Comparison of ENCODE assay signal across 9 cellular contexts in genomic region chr16:89052191-89052787, GRCh38. TPM values are rescaled to one million over a fixed set of nuclear protein-coding genes. Genes with fewer than 3 reads are reported as not detected.
DNase-seq lines count a peak whose midpoint lies in the region; ATAC-seq, FAIRE-seq and TF ChIP-seq lines count a peak whose summit lies in the region.
"Had no signal": no experiment of that assay in that cellular context is flagged by ENCODE, and none has a peak within 500 bp of the region (broad histone marks: within the 10 kb centered on the region; RNA-seq: fewer than 3 reads in every experiment).

No MANE protein-coding gene starts in this region.

- H3K4me3 ChIP-seq in A549 (peak overlapping the region; percentile 49), WI38 (ENCODE audit: low read depth, low read length) (0 out of 2 replicates have a peak overlapping the region, but pooled peaks have one; percentile 8), uterus (no peak overlapping the region)
- H3K4me3 ChIP-seq in CD4-positive, alpha-beta memory T cell (ENCODE audit: low read length in 2 of 2): no peak overlapping the region

- H3K4me1 ChIP-seq in A549 (peaks cover 14% of the 10 kb centered on the region; the same call in 1 of the 3 replicates), uterus (no peaks in the 10 kb centered on the region)
- no peaks in the 10 kb centered on the region for H3K4me1 ChIP-seq in CD4-positive, alpha-beta memory T cell (ENCODE audit: insufficient read depth, low read length)

- peak overlapping the region in 7 of 8 donors; percentile 68 to 85 (median 82) for H3K4me3 Mint-ChIP-seq in CD4-positive, alpha-beta memory T cell

- ATAC-seq in A549: no peak
- ATAC-seq in left colon: peak; percentile 54

- DNase-seq in A549 (ENCODE audit: low read depth in 1 of 2, low spot score in 1 of 2) (no peak), left colon (peak in 1 of 2 donors; percentile 66), islet precursor cell (no peak), NCI-H226 (no peak), uterus (no peak), kidney tubule cell (ENCODE audit: low spot score) (no peak)
- DNase-seq in CD4-positive, alpha-beta memory T cell: peak in 1 of 5 donors; percentile 9
- DNase-seq: activated gamma-delta T cell treated with Interleukin-2 at 50 U/mL for 16 hours had no signal

- no peaks in the 10 kb centered on the region for H3K36me3 Mint-ChIP-seq in CD4-positive, alpha-beta memory T cell

- TF ChIP-seq RAD21 in A549 (conservative IDR thresholded peaks at IDR 0.05 in 1 of 2, IDR thresholded peaks at IDR 0.05 in 1 of 2): no peak

- H3K36me3 ChIP-seq in CD4-positive, alpha-beta memory T cell (ENCODE audit: insufficient read depth, low read length): no peaks in the 10 kb centered on the region
- H3K36me3 ChIP-seq in uterus: no peaks in the 10 kb centered on the region

- H3K27me3 Mint-ChIP-seq in CD4-positive, alpha-beta memory T cell: no peaks in the 10 kb centered on the region

- H3K9me3 ChIP-seq in A549 (no peaks in the 10 kb centered on the region), uterus (no peaks in the 10 kb centered on the region)
- no peaks in the 10 kb centered on the region for H3K9me3 ChIP-seq in CD4-positive, alpha-beta memory T cell (ENCODE audit: control insufficient read depth in 1 of 2, low read length in 2 of 2)

- TF ChIP-seq CTCF in A549 (IDR thresholded peaks at IDR 0.05) (no peak), WI38 (IDR thresholded peaks at IDR 0.05; ENCODE audit: low read depth, low read length) (no peak), uterus (IDR thresholded peaks at IDR 0.05) (no peak)

- no peak for FAIRE-seq in A549 (lab: Jason Lieb, UNC)

- 75% methylated on average over 40 of the region's 43 CpGs for WGBS in A549 (ENCODE audit: missing lambda C conversion rate)

- TF ChIP-seq POLR2A in A549 (IDR thresholded peaks at IDR 0.05; ENCODE audit: low read length) (no peak), uterus (IDR thresholded peaks at IDR 0.05) (no peak)

- peaks cover 0 to 4% (median 1%) of the 10 kb centered on the region in 4 donors for H3K4me1 Mint-ChIP-seq in CD4-positive, alpha-beta memory T cell

- intact Hi-C loops in CD4-positive, alpha-beta memory T cell (cut with micrococcal nuclease): no loop called here
- intact Hi-C loops in left colon (cut with DNase I, micrococcal nuclease): no loop called here
- intact Hi-C loops in uterus (cut with DNase I; ENCODE audit: low total_unique reads): no loop called here

- no peaks in the 10 kb centered on the region for H3K27me3 ChIP-seq in CD4-positive, alpha-beta memory T cell (ENCODE audit: insufficient read depth, low read length)
- H3K27me3 ChIP-seq in uterus: no peaks in the 10 kb centered on the region

- H3K27ac ChIP-seq in A549: peak overlapping the region; percentile 73 to 81
- no peak overlapping the region for H3K27ac ChIP-seq in CD4-positive, alpha-beta memory T cell (ENCODE audit: low read depth, low read length)
- H3K27ac ChIP-seq in uterus: no peak overlapping the region

- H3K9me3 Mint-ChIP-seq in CD4-positive, alpha-beta memory T cell: no peaks in the 10 kb centered on the region

- H3K4me2 ChIP-seq in A549: peak overlapping the region; percentile 98

- no peak for TF ChIP-seq EP300 in A549 (IDR thresholded peaks at IDR 0.05)

- peak overlapping the region in 3 of 7 donors; percentile 85 to 94 (median 91) for H3K27ac Mint-ChIP-seq in CD4-positive, alpha-beta memory T cell

- POLR2A ChIA-PET in A549 (lab: Yijun Ruan, JAX): no interaction called here
- POLR2A ChIA-PET in CD4-positive, alpha-beta memory T cell (lab: Charles Lee; ENCODE audit: partially characterized antibody): no interaction called here

- CTCF ChIA-PET in A549 (lab: Yijun Ruan, JAX): interaction anchor here (0.6 to 2.3 kb wide), 4 partner anchors 10 to 408 kb away, joined by 3 to 6 read pairs (median 3); no protein-coding TSS in a partner anchor
- CTCF ChIA-PET in CD4-positive, alpha-beta memory T cell (lab: Charles Lee; ENCODE audit: partially characterized antibody): no interaction called here

TF ChIP-seq in A549, 52 proteins besides CTCF, POLR2A, EP300 and RAD21:
- TF ChIP-seq PBX3 (IDR thresholded peaks at IDR 0.05) (no peak), MAFK (IDR thresholded peaks at IDR 0.05; ENCODE audit: partially characterized antibody) (no peak), EHMT2 (IDR thresholded peaks at IDR 0.05; ENCODE audit: low read depth) (no peak), POLR2AphosphoS2 (conservative IDR thresholded peaks at IDR 0.05; ENCODE audit: low read length) (no peak), CBX8 (IDR thresholded peaks at IDR 0.05) (no peak), SREBF2 (IDR thresholded peaks at IDR 0.05) (no peak), FOSB (CRISPR knock-in tag; IDR thresholded peaks at IDR 0.05) (no peak), NPAS2 (CRISPR knock-in tag; IDR thresholded peaks at IDR 0.05; ENCODE audit: borderline replicate concordance) (no peak)
- TF ChIP-seq, protein P1, sequence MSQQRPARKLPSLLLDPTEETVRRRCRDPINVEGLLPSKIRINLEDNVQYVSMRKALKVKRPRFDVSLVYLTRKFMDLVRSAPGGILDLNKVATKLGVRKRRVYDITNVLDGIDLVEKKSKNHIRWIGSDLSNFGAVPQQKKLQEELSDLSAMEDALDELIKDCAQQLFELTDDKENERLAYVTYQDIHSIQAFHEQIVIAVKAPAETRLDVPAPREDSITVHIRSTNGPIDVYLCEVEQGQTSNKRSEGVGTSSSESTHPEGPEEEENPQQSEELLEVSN (IDR thresholded peaks at IDR 0.05; ENCODE audit: borderline replicate concordance, low read depth): no peak

RNA-seq across cellular contexts. Expression of gene ACSF3, which starts 41.4 kb away (rescaled TPM):
- 9.8 and 11.5 TPM in 2 replicates for polyA plus RNA-seq in A549 (2011; rRNA removed)
- polyA plus RNA-seq in A549 (2012; cell fraction: cytosol; rRNA removed): 19.1 and 23.9 TPM in 2 replicates
- polyA plus RNA-seq in A549 (2012; cell fraction: nucleus; rRNA removed): 26.8 and 31.5 TPM in 2 replicates
- 13.1 to 13.2 TPM (median 13.2 TPM) in 3 replicates for polyA plus RNA-seq in A549 (2017; fragmentation: RNase III; extraction: RNeasy Plus Mini Kit Qiagen cat#74134 plus additional on column Dnase treatment)
- polyA minus RNA-seq in A549 (2011; rRNA and poly(A)+ RNA removed): 21.0 and 25.9 TPM in 2 replicates
- total RNA-seq in CD4-positive, alpha-beta memory T cell: 10 to 100 TPM; 65.3 to 71.2 TPM
- 10 to 100 TPM; 30.4 to 34.6 TPM for polyA plus RNA-seq in CD4-positive, alpha-beta memory T cell
- 10 to 100 TPM; 55.6 to 62.9 TPM for total RNA-seq in left colon
- 10 to 100 TPM in 3 of 4 donors, 1 to 10 TPM in 1; 7.4 to 39.0 (median 18.2) TPM for total RNA-seq in uterus

Comparison
In these comparisons a context has a peak if more than half of its experiments do, and no peak if none do; other contexts are left out.
1. H3K27ac ChIP-seq: peak in A549 (2 of 2); none in CD4-positive, alpha-beta memory T cell (single experiment) and uterus (0 of 2).
2. H3K4me3 ChIP-seq: peak in A549 (single experiment) and WI38 (single experiment); none in CD4-positive, alpha-beta memory T cell (0 of 2) and uterus (0 of 2).